ENCODE assay signal across 18 cellular contexts in the genomic region with DNA sequence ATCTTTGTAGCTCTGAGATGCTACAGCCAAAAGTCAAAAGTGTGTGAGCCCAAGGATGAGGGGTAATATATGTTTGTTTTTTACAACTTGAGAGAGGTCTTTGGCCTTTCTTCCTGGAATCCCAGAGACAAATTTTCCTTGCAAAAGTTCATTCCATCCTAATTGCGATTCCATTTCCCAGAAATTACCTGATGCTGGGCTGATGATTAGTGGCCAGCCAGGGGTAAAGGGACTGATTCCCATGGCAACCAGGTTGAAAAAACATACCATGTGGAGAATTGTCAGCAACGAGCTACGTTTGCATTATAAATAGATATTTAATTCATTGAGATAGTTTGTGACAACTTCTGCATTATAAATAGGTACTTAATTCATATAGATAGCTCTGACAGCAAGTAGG.
DNase-seq lines count a peak whose midpoint lies in the region; ATAC-seq lines count a peak whose summit lies in the region.
"Had no signal": no experiment of that assay in that cellular context is flagged by ENCODE, and none has a peak within 500 bp of the region (broad histone marks: within the 10 kb centered on the region; RNA-seq: fewer than 3 reads in every experiment).

No MANE protein-coding gene starts in this region.

- peak overlapping the region; percentile 4 for H3K9ac ChIP-seq in iPS-18a (ENCODE audit: low read length)
- H3K9ac ChIP-seq: BLaER1, GM23248 had no signal

- H3K4me1 ChIP-seq in iPS-18a (ENCODE audit: control insufficient read depth, low read depth, low read length) = peaks cover 8% of the 10 kb centered on the region
- H3K4me1 ChIP-seq: BLaER1 had no signal

- H3K36me3 ChIP-seq in iPS-18a (ENCODE audit: control insufficient read depth, low read depth, low read length) = no peaks in the 10 kb centered on the region
- H3K36me3 ChIP-seq: BLaER1 had no signal

- peaks cover 4% of the 10 kb centered on the region for H3K9me3 ChIP-seq in iPS-18a (ENCODE audit: control insufficient read depth, low read depth, low read length)
- H3K9me3 ChIP-seq: BLaER1 had no signal

- no peaks in the 10 kb centered on the region for H3K27me3 ChIP-seq in iPS-18a (ENCODE audit: control insufficient read depth, insufficient read depth, low read length)

- DNase-seq in NCI-H2227 (lab: John Stamatoyannopoulos, UW; ENCODE audit: unreplicated experiment) (peak; percentile 6), NCI-H2227 treated with DMSO at 0.1 percent for 48 hours (lab: John Stamatoyannopoulos, UW) (no peak), NCI-H69 (lab: John Stamatoyannopoulos, UW) (peak; percentile 7), GOT3 (lab: John Stamatoyannopoulos, UW) (no peak)
- DNase-seq: CD4-positive, alpha-beta memory T cell; DMS153; DMS79; GDM1; GM23248; HCEC 1CT; IMR-90 had no signal

- no peak for ATAC-seq in HG02870 (IDR thresholded peaks at IDR 0.05; ENCODE audit: unreplicated experiment)
- no peak for ATAC-seq in GM19023 (IDR thresholded peaks at IDR 0.05; ENCODE audit: unreplicated experiment)
- ATAC-seq: K562 had no signal

- no peak overlapping the region for H3K27ac ChIP-seq in iPS-18a (ENCODE audit: low read length)
- H3K27ac ChIP-seq: 22Rv1, BLaER1, GM23248, HL-60 had no signal

- no peak overlapping the region for H3K4me3 ChIP-seq in iPS-18a (ENCODE audit: low read length)
- H3K4me3 ChIP-seq: BLaER1, GM23248, K562 had no signal

Comparison
In these comparisons a context has a peak if more than half of its experiments do, and no peak if none do; other contexts are left out.
1. DNase-seq: peak in NCI-H2227 (single experiment) and NCI-H69 (single experiment); none in NCI-H2227 treated with DMSO at 0.1 percent for 48 hours (single experiment) and GOT3 (single experiment).